In genomic region chr10:7647062-7647664, GRCh38 we compare ENCODE assay signal across 30 cellular contexts. TPM values are rescaled to one million over a fixed set of nuclear protein-coding genes. Genes with fewer than 3 reads are reported as not detected.
DNase-seq lines count a peak whose midpoint lies in the region; ATAC-seq, FAIRE-seq and TF ChIP-seq lines count a peak whose summit lies in the region.
"Had no signal": no experiment of that assay in that cellular context is flagged by ENCODE, and none has a peak within 500 bp of the region (broad histone marks: within the 10 kb centered on the region; RNA-seq: fewer than 3 reads in every experiment).

No MANE protein-coding gene starts in this region.

- intact Hi-C loops in GM12878 (cut with micrococcal nuclease; ENCODE audit: unreplicated experiment), result no loop called here

- H3K9me2 ChIP-seq in GM23338 (ENCODE audit: insufficient read depth), result peaks cover 4% of the 10 kb centered on the region

- no peaks in the 10 kb centered on the region for H3K36me3 Mint-ChIP-seq in GM23338 (ENCODE audit: low read depth)
- H3K36me3 Mint-ChIP-seq: CD14-positive monocyte; CD4-positive, alpha-beta memory T cell; CD4-positive, CD25-positive, alpha-beta regulatory T cell; CD8-positive, alpha-beta memory T cell had no signal

- H3K27me3 ChIP-seq in GM23338 (ENCODE audit: insufficient read depth) (no peaks in the 10 kb centered on the region), GM12878 (replicated peaks in 1 of 2; ENCODE audit: control insufficient read depth in 2 of 2, insufficient read depth in 2 of 2, low read length in 1 of 2) (no peaks in the 10 kb centered on the region; a peak in 2 of 4 replicates)
- H3K27me3 ChIP-seq: BE2C, BLaER1 had no signal

- SMC1A ChIA-PET in GM12878 (lab: Charles Lee; ENCODE audit: uncharacterized antibody, unreplicated experiment), result interaction anchor here (1.1 to 1.4 kb wide), 2 partner anchors 39 to 45 kb away, joined by 3 to 5 read pairs; no protein-coding TSS in a partner anchor

- H4K20me1 ChIP-seq in GM23338 (replicated peaks; ENCODE audit: insufficient read depth), result no peaks in the 10 kb centered on the region
- H4K20me1 ChIP-seq in GM12878 (ENCODE audit: control insufficient read depth, insufficient read depth), result no peaks in the 10 kb centered on the region
- H4K20me1 ChIP-seq: BLaER1 had no signal

- no peak overlapping the region for H3K27ac ChIP-seq in GM23338 (ENCODE audit: low read depth)
- no peak overlapping the region for H3K27ac ChIP-seq in GM12878 (ENCODE audit: control insufficient read depth, insufficient read depth)
- H3K27ac ChIP-seq: BLaER1 had no signal

- no peak overlapping the region for H3K27ac Mint-ChIP-seq in GM23338
- H3K27ac Mint-ChIP-seq: CD14-positive monocyte; CD8-positive, alpha-beta memory T cell had no signal

- POLR2A ChIA-PET in GM12878 (lab: Charles Lee), result no interaction called here

- TF ChIP-seq CTCF in GM23338 (conservative IDR thresholded peaks at IDR 0.05; ENCODE audit: low read depth in 2 of 2) (no peak), GM12878 (IDR thresholded peaks at IDR 0.05 in 2 of 3, conservative IDR thresholded peaks at IDR 0.05 in 1 of 3; ENCODE audit: control insufficient read depth in 2 of 3, extremely low read depth in 1 of 3, insufficient read depth in 1 of 3, low read depth in 3 of 3, low read length in 3 of 3) (no peak)

- no peaks in the 10 kb centered on the region for H3K27me3 Mint-ChIP-seq in GM23338 (ENCODE audit: insufficient read depth, low read depth, poor library complexity)

- 22% methylated on average over 4 of the region's 4 CpGs for WGBS in GM12878 (ENCODE audit: insufficient coverage, insufficient replicate concordance, low lambda C conversion rate, missing lambda C conversion rate)

- FAIRE-seq in GM12892 (lab: Jason Lieb, UNC), result peak; percentile 9
- no peak for FAIRE-seq in GM12878 (lab: Jason Lieb, UNC)
- FAIRE-seq: A204.1, GM18507, GM19239 had no signal

- CTCF ChIA-PET in GM12878 (lab: Yijun Ruan, JAX), result interaction anchor here (2.9 kb wide), 1 partner anchor 122 kb away, joined by 9 read pairs; no protein-coding TSS in a partner anchor

- TF ChIP-seq POLR2A in GM12892 (IDR thresholded peaks at IDR 0.05; ENCODE audit: low read depth, low read length) (no peak), GM12878 (IDR thresholded peaks at IDR 0.05; ENCODE audit: low read depth, low read length) (no peak)

- H3K9me3 ChIP-seq in GM12878 (replicated peaks; ENCODE audit: control insufficient read depth, insufficient read depth, low read length), result no peaks in the 10 kb centered on the region
- H3K9me3 ChIP-seq: BE2C, BLaER1 had no signal

- no peak overlapping the region for H3K4me3 ChIP-seq in GM23338
- H3K4me3 ChIP-seq in GM12878, result no peak overlapping the region
- H3K4me3 ChIP-seq: BLaER1 had no signal

- no TSS peak for BruUV-seq in GM12878 (replicated peaks; lab: Mats Ljungman, UMichigan)

- no peak overlapping the region for H3K4me3 Mint-ChIP-seq in GM23338
- H3K4me3 Mint-ChIP-seq: CD14-positive monocyte; CD4-positive, alpha-beta memory T cell; CD4-positive, CD25-positive, alpha-beta regulatory T cell; CD8-positive, alpha-beta memory T cell had no signal

- no peak for TF ChIP-seq EP300 in GM12878 (IDR thresholded peaks at IDR 0.05; ENCODE audit: borderline replicate concordance in 1 of 2, control insufficient read depth in 1 of 2, low read depth in 2 of 2, low read length in 2 of 2)

- no peak for TF ChIP-seq RAD21 in GM12878 (IDR thresholded peaks at IDR 0.05; ENCODE audit: insufficient read depth, low read depth, low read length)

- no peak overlapping the region for H2AFZ ChIP-seq in GM23338
- no peak overlapping the region for H2AFZ ChIP-seq in GM12878 (ENCODE audit: control insufficient read depth, low read depth, low read length)

- in situ Hi-C loops in GM12878 (cut with MboI), result no loop called here

- peaks cover 15% of the 10 kb centered on the region for H3K4me1 Mint-ChIP-seq in GM23338
- H3K4me1 Mint-ChIP-seq: CD14-positive monocyte; CD4-positive, CD25-positive, alpha-beta regulatory T cell; CD8-positive, alpha-beta memory T cell had no signal

- peaks cover 7% of the 10 kb centered on the region; the same call in 1 of the 2 replicates for H3K4me1 ChIP-seq in GM23338 (ENCODE audit: insufficient read depth)
- H3K4me1 ChIP-seq in GM12878 (ENCODE audit: control insufficient read depth, insufficient read depth, low read length), result no peaks in the 10 kb centered on the region
- H3K4me1 ChIP-seq: BE2C, BLaER1 had no signal

- no peaks in the 10 kb centered on the region for H3K79me2 ChIP-seq in GM23338 (replicated peaks; ENCODE audit: insufficient read depth)
- no peaks in the 10 kb centered on the region for H3K79me2 ChIP-seq in GM12878 (ENCODE audit: control insufficient read depth, insufficient read depth, low read length)

- RAD21 ChIA-PET in GM12878 (lab: Charles Lee; ENCODE audit: unreplicated experiment), result no interaction called here

- no peaks in the 10 kb centered on the region; the same call in 2 of the 3 replicates for H3K9me3 Mint-ChIP-seq in GM23338
- H3K9me3 Mint-ChIP-seq: CD4-positive, CD25-positive, alpha-beta regulatory T cell had no signal

- no peaks in the 10 kb centered on the region for H3K36me3 ChIP-seq in GM23338 (ENCODE audit: insufficient read depth)
- no peaks in the 10 kb centered on the region for H3K36me3 ChIP-seq in GM12878 (ENCODE audit: control insufficient read depth in 2 of 2, insufficient read depth in 2 of 2, low read length in 1 of 2)
- H3K36me3 ChIP-seq: BE2C, BLaER1 had no signal

- no peak for DNase-seq in GM12892 (ENCODE audit: insufficient read length)
- no peak for DNase-seq in GM23338 (ENCODE audit: low spot score)
- DNase-seq in GM12878 (ENCODE audit: low read depth, low spot score), result no peak
- DNase-seq in GM03348 (ENCODE audit: low spot score), result no peak
- DNase-seq: 8988T; ACHN; BE2C; C1 segment of cervical spinal cord; CD4-positive, alpha-beta memory T cell; CD4-positive, CD25-positive, alpha-beta regulatory T cell; CD8-positive, alpha-beta memory T cell; COR-L47; DMS 273 treated with DMSO at 0.1 percent for 48 hours; DMS153; DMS53; DMS79; DND-41; EL; GDM1 had no signal

- H3F3A ChIP-seq in GM23338 (replicated peaks; ENCODE audit: low read depth), result no peaks in the 10 kb centered on the region

- H3K4me2 ChIP-seq in GM23338 (no peak overlapping the region), GM12878 (ENCODE audit: control insufficient read depth, insufficient read depth) (no peak overlapping the region)
- H3K4me2 ChIP-seq: BLaER1 had no signal

- H3K9ac ChIP-seq in GM12878 (ENCODE audit: control insufficient read depth, insufficient read depth, low read length), result no peak overlapping the region
- H3K9ac ChIP-seq: BLaER1 had no signal

- ATAC-seq in GM23338 (no peak), GM12878 (no peak), HG02623 (IDR thresholded peaks at IDR 0.05; ENCODE audit: unreplicated experiment) (no peak), GM18502 (IDR thresholded peaks at IDR 0.05; ENCODE audit: poor library complexity, unreplicated experiment) (no peak)

TF ChIP-seq in GM23338, 12 proteins besides CTCF, POLR2A, EP300 and RAD21:
- TF ChIP-seq STAT1 (IDR thresholded peaks at IDR 0.05; ENCODE audit: unreplicated experiment), result no peak
- TF ChIP-seq ZNF331 (CRISPR knock-in tag; IDR thresholded peaks at IDR 0.05; ENCODE audit: low read depth), result peak; percentile 90

RNA-seq across cellular contexts. Expression of gene ITIH5, which starts 19.6 kb away (rescaled TPM):
- polyA plus RNA-seq in GM12892 (2012; ENCODE audit: missing spikeins), result not detected
- 2.2 and 6.6 TPM in 2 replicates for total RNA-seq in GM23338 (2014; rRNA removed; shearing (Covaris generic))
- 0.99 and 1.2 TPM in 2 replicates for polyA plus RNA-seq in GM23338 (2016; fragmentation: Nextera tagmentation; extraction: Ambion mirVana)
- 0.63 and 1.2 TPM in 2 replicates for total RNA-seq in GM12878 (2013; cell fraction: nucleolus; rRNA removed)
- 0.11 TPM in 1 of 2 replicates, not detected in the other for total RNA-seq in GM12878 (2014; rRNA removed)
- not detected in 2 replicates for total RNA-seq in GM12878 (2014; rRNA removed; fragmentation: Illumina TruSeq; extraction: Trizol)
- total RNA-seq in GM12878 (2021), result 0.05 and 0.21 TPM in 2 replicates
- not detected for polyA plus RNA-seq in GM12878 (2011; ENCODE audit: low read depth)
- polyA plus RNA-seq in GM12878 (2011; rRNA removed), result 0.32 and 0.43 TPM in 2 replicates
- polyA plus RNA-seq in GM12878 (2011; cell fraction: cytosol; rRNA removed), result 0.23 and 0.37 TPM in 2 replicates
- 0.45 and 0.79 TPM in 2 replicates for polyA plus RNA-seq in GM12878 (2011; cell fraction: nucleus; rRNA removed)
- polyA plus RNA-seq in GM12878 (2012), result 0.07 and 0.16 TPM in 2 replicates
- polyA plus RNA-seq in GM12878 (2014; fragmentation: Illumina TruSeq; extraction: Trizol), result not detected in 2 replicates
- not detected for polyA plus RNA-seq in GM12878 (2014; fragmentation: Nextera tagmentation; extraction: Ambion mirVana)
- not detected in 2 replicates for polyA plus RNA-seq in GM12878 (2014; rRNA removed)
- under 1 TPM in 1 of 2 experiments, not detected in 1; 0.14 TPM for polyA plus RNA-seq in GM12878 (2016; fragmentation: Nextera tagmentation; extraction: Ambion mirVana)
- polyA minus RNA-seq in GM12878 (2011; rRNA and poly(A)+ RNA removed), result 0.22 and 0.31 TPM in 2 replicates
- not detected in 2 replicates for polyA minus RNA-seq in GM12878 (2011; cell fraction: cytosol; rRNA and poly(A)+ RNA removed)
- 0.10 and 0.73 TPM in 2 replicates for polyA minus RNA-seq in GM12878 (2011; cell fraction: nucleus; rRNA and poly(A)+ RNA removed)
- total RNA-seq: A673; CD4-positive, alpha-beta memory T cell; CD4-positive, CD25-positive, alpha-beta regulatory T cell; CD8-positive, alpha-beta memory T cell; Daoy had no signal
- polyA plus RNA-seq: CD14-positive monocyte; CD4-positive, alpha-beta memory T cell; CD4-positive, CD25-positive, alpha-beta regulatory T cell; CD8-positive, alpha-beta memory T cell had no signal

RNA-seq across cellular contexts. Expression of gene ITIH2, which starts 56.0 kb away (rescaled TPM):
- polyA plus RNA-seq in GM12892 (2012; ENCODE audit: missing spikeins), result not detected
- not detected in 2 replicates for total RNA-seq in GM23338 (2014; rRNA removed; shearing (Covaris generic))
- polyA plus RNA-seq in GM23338 (2016; fragmentation: Nextera tagmentation; extraction: Ambion mirVana), result 0.10 TPM in 1 of 2 replicates, not detected in the other
- not detected in 2 replicates for total RNA-seq in GM12878 (2013; cell fraction: nucleolus; rRNA removed)
- not detected in 2 replicates for total RNA-seq in GM12878 (2014; rRNA removed)
- not detected in 2 replicates for total RNA-seq in GM12878 (2014; rRNA removed; fragmentation: Illumina TruSeq; extraction: Trizol)
- total RNA-seq in GM12878 (2021), result 0.72 and 0.93 TPM in 2 replicates
- polyA plus RNA-seq in GM12878 (2011; ENCODE audit: low read depth), result not detected
- 0.53 and 0.65 TPM in 2 replicates for polyA plus RNA-seq in GM12878 (2011; rRNA removed)
- polyA plus RNA-seq in GM12878 (2011; cell fraction: cytosol; rRNA removed), result 0.19 and 0.20 TPM in 2 replicates
- 0.10 and 0.12 TPM in 2 replicates for polyA plus RNA-seq in GM12878 (2011; cell fraction: nucleus; rRNA removed)
- not detected in 2 replicates for polyA plus RNA-seq in GM12878 (2012)
- not detected in 2 replicates for polyA plus RNA-seq in GM12878 (2014; fragmentation: Illumina TruSeq; extraction: Trizol)
- polyA plus RNA-seq in GM12878 (2014; fragmentation: Nextera tagmentation; extraction: Ambion mirVana), result not detected
- polyA plus RNA-seq in GM12878 (2014; rRNA removed), result not detected in 2 replicates
- polyA plus RNA-seq in GM12878 (2016; fragmentation: Nextera tagmentation; extraction: Ambion mirVana), result under 1 TPM in 1 of 2 experiments, not detected in 1; 0.05 TPM
- polyA minus RNA-seq in GM12878 (2011; rRNA and poly(A)+ RNA removed), result 0.66 TPM in 1 of 2 replicates, not detected in the other
- not detected in 2 replicates for polyA minus RNA-seq in GM12878 (2011; cell fraction: cytosol; rRNA and poly(A)+ RNA removed)
- not detected in 2 replicates for polyA minus RNA-seq in GM12878 (2011; cell fraction: nucleus; rRNA and poly(A)+ RNA removed)
- total RNA-seq: A673; CD4-positive, alpha-beta memory T cell; CD4-positive, CD25-positive, alpha-beta regulatory T cell; CD8-positive, alpha-beta memory T cell; Daoy; G401 had no signal
- polyA plus RNA-seq: AG04450; CD14-positive monocyte; CD4-positive, alpha-beta memory T cell; CD4-positive, CD25-positive, alpha-beta regulatory T cell; CD8-positive, alpha-beta memory T cell had no signal
